Comparison of ENCODE assay signal across 8 cellular contexts in genomic region chr5:50962934-50963646, GRCh38.
DNase-seq lines count a peak whose midpoint lies in the region; ATAC-seq and TF ChIP-seq lines count a peak whose summit lies in the region.

No MANE protein-coding gene starts in this region.

- TF ChIP-seq CTCF in GM12864 (IDR thresholded peaks at IDR 0.05; ENCODE audit: low read depth, low read length, missing control alignments) = peak; percentile 97
- TF ChIP-seq CTCF in right atrium auricular region (IDR thresholded peaks at IDR 0.05) = peak; percentile 69 to 91

- intact Hi-C loops in aorta (cut with DNase I) = loop anchor here in 1 of 2 donors (5.0 to 10.0 kb wide), 2 partner anchors 1042 to 1694 kb away; no protein-coding TSS in a partner anchor

- H3K36me3 ChIP-seq in right atrium auricular region (no peaks in the 10 kb centered on the region), aorta (ENCODE audit: control insufficient read depth in 1 of 2, insufficient read depth in 2 of 2, low read length in 1 of 2) (no peaks in the 10 kb centered on the region)

- H3K27me3 ChIP-seq in right atrium auricular region (peaks cover 8 to 37% of the 10 kb centered on the region in 2 donors), aorta (ENCODE audit: control insufficient read depth in 1 of 2, insufficient read depth in 2 of 2, low read length in 1 of 2) (no peaks in the 10 kb centered on the region)

- H3K4me1 ChIP-seq in right atrium auricular region (peaks cover 0 to 26% of the 10 kb centered on the region in 2 donors), aorta (ENCODE audit: control insufficient read depth in 1 of 2, insufficient read depth in 2 of 2, low read length in 2 of 2) (no peaks in the 10 kb centered on the region)

- peak overlapping the region; percentile 57 for H3K4me3 ChIP-seq in GM12864 (ENCODE audit: low read depth, low read length)
- H3K4me3 ChIP-seq in right atrium auricular region = peak overlapping the region; percentile 25 to 46
- peak overlapping the region; percentile 18 to 53 for H3K4me3 ChIP-seq in aorta (ENCODE audit: low read length in 2 of 2)

- peaks cover 33% of the 10 kb centered on the region for H3K4me1 Mint-ChIP-seq in activated naive CD8-positive, alpha-beta T cell treated with anti-CD3 and anti-CD28 coated beads, Interleukin-2, amount 50 U/mL, for 24 hours

- H3K27ac ChIP-seq in right atrium auricular region (no peak overlapping the region), aorta (ENCODE audit: low read depth in 1 of 2, low read length in 2 of 2) (no peak overlapping the region)

- H3K27ac Mint-ChIP-seq in activated naive CD8-positive, alpha-beta T cell treated with anti-CD3 and anti-CD28 coated beads, Interleukin-2, amount 50 U/mL, for 24 hours = no peak overlapping the region

- H3K9me3 Mint-ChIP-seq in activated naive CD8-positive, alpha-beta T cell treated with anti-CD3 and anti-CD28 coated beads, Interleukin-2, amount 50 U/mL, for 24 hours = no peaks in the 10 kb centered on the region

- H3K9me3 ChIP-seq in right atrium auricular region (no peaks in the 10 kb centered on the region), aorta (ENCODE audit: control insufficient read depth, low read length) (no peaks in the 10 kb centered on the region)

- ATAC-seq in HG02588 (IDR thresholded peaks at IDR 0.05; ENCODE audit: unreplicated experiment) (peak; percentile 63), aorta (ENCODE audit: low FRiP score) (peak; percentile 81)
- ATAC-seq in activated naive CD8-positive, alpha-beta T cell treated with anti-CD3 and anti-CD28 coated beads, Interleukin-2, amount 50 U/mL, for 24 hours = peak; percentile 89

- DNase-seq in GM12864 (ENCODE audit: low read depth) (peak; percentile 15), NAMALWA (ENCODE audit: low spot score) (peak; percentile 83), SKM-1 treated with dmso at 0.1 percent for 144 hours (lab: John Stamatoyannopoulos, UW; ENCODE audit: unreplicated experiment) (peak; percentile 60), right atrium auricular region (ENCODE audit: low spot score) (no peak), putamen (ENCODE audit: low spot score) (peak; percentile 79), aorta (peak; percentile 69 to 88)
- peak; percentile 75 for DNase-seq in activated naive CD8-positive, alpha-beta T cell treated with anti-CD3 and anti-CD28 coated beads, Interleukin-2, amount 50 U/mL, for 24 hours

- H3K36me3 Mint-ChIP-seq in activated naive CD8-positive, alpha-beta T cell treated with anti-CD3 and anti-CD28 coated beads, Interleukin-2, amount 50 U/mL, for 24 hours (ENCODE audit: low read depth) = no peaks in the 10 kb centered on the region

- 3 to 5% methylated on average over 36 to 38 of the region's 38 CpGs for WGBS in aorta, 2 donors

- H3K27me3 Mint-ChIP-seq in activated naive CD8-positive, alpha-beta T cell treated with anti-CD3 and anti-CD28 coated beads, Interleukin-2, amount 50 U/mL, for 24 hours = peaks cover 57% of the 10 kb centered on the region

- peak overlapping the region; percentile 79 for H3K4me3 Mint-ChIP-seq in activated naive CD8-positive, alpha-beta T cell treated with anti-CD3 and anti-CD28 coated beads, Interleukin-2, amount 50 U/mL, for 24 hours
